ENCODE assay signal across 8 cellular contexts in the genomic region with DNA sequence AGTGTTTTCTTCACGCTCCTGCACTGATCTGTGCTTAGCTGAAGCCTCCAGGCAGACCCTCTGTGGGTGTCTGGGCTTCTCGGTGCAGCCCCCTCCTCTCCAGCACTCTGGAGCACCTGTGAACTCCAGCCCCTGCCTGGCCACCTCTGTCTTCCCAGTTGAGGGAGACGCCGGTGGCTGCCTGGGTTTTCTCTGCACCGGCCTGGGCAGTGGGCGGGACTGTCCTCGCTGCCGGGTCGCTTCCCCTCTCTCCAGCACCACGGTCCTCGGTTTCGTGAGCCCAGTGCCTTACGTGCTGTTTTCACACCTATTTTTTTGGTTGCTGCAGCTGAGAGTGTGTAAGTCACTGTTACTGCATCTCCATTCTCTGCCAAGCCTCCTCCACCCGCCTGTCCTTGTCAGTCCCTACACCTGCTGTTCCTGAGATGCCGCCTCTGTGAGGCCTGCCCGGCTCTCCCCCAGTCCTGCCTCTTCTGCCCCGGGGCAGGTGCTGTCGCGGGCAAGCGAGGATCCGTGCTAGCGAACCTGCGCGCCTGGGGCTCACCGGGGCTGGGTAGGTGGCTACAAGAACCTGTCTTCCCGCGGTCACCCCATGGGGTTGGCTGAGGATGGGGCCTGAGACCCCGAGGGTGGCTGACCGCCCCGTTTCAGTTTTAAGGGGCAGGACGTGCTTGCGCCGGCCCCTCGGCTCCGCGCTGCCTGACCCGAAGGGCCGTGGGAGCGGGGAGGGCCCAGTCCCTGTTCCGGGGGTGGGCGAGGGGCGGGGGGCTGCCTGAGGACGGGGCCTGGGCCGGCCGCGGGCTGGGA.
DNase-seq lines count a peak whose midpoint lies in the region; ATAC-seq and TF ChIP-seq lines count a peak whose summit lies in the region.

No MANE protein-coding gene starts in this region.

- H3K27me3 ChIP-seq in iPS DF 6.9 (ENCODE audit: control insufficient read depth, insufficient read depth, low read length) = peaks cover 28% of the 10 kb centered on the region

- ATAC-seq in GM18867 (IDR thresholded peaks at IDR 0.05; ENCODE audit: unreplicated experiment) (peak; percentile 15), GM18870 (IDR thresholded peaks at IDR 0.05; ENCODE audit: unreplicated experiment) (no peak)

- H3K9me3 ChIP-seq in iPS DF 6.9 (ENCODE audit: control insufficient read depth, insufficient read depth, low read length) = no peaks in the 10 kb centered on the region

- DNase-seq in LNCaP clone FGC (ENCODE audit: low read depth) = no peak
- DNase-seq in activated gamma-delta T cell treated with Interleukin-2 at 50 U/mL for 16 hours = peak; percentile 35
- DNase-seq in iPS DF 6.9 (ENCODE audit: low read depth, low spot score) = no peak
- DNase-seq in stimulated activated CD4-positive, alpha-beta T cell treated with anti-CD3 and anti-CD28 coated beads, Interleukin-15, amount 100 ng/mL, for 24 hours = peak; percentile 40
- no peak for DNase-seq in HCEC 1CT
- DNase-seq in hippocampal formation (lab: John Stamatoyannopoulos, UW) = no peak

- TF ChIP-seq CTCF in LNCaP clone FGC (IDR thresholded peaks at IDR 0.05; ENCODE audit: control insufficient read depth, extremely low read depth, insufficient read depth) = no peak

- peaks cover 5% of the 10 kb centered on the region; the same call in 1 of the 2 replicates for H3K4me1 ChIP-seq in iPS DF 6.9 (ENCODE audit: control insufficient read depth, insufficient read depth, low read length)

- H3K4me3 ChIP-seq in LNCaP clone FGC (ENCODE audit: low read depth, low read length) = peak overlapping the region; percentile 53
- peak overlapping the region; percentile 49; the same call in 1 of the 2 replicates for H3K4me3 ChIP-seq in iPS DF 6.9 (ENCODE audit: low read length)

- WGBS in iPS DF 6.9 (ENCODE audit: insufficient coverage, insufficient read length) = no CpG with 5 or more reads among the region's 46 CpGs

- H3K36me3 ChIP-seq in iPS DF 6.9 (ENCODE audit: control insufficient read depth, insufficient read depth, low read length) = no peaks in the 10 kb centered on the region

- no peak overlapping the region for H3K27ac ChIP-seq in iPS DF 6.9 (ENCODE audit: low read length)

Comparison
In these comparisons a context has a peak if more than half of its experiments do, and no peak if none do; other contexts are left out.
1. DNase-seq: peak in activated gamma-delta T cell treated with Interleukin-2 at 50 U/mL for 16 hours (single experiment) and stimulated activated CD4-positive, alpha-beta T cell treated with anti-CD3 and anti-CD28 coated beads, Interleukin-15, amount 100 ng/mL, for 24 hours (single experiment); none in LNCaP clone FGC (single experiment), iPS DF 6.9 (single experiment), HCEC 1CT (single experiment) and hippocampal formation (0 of 2).